In the genomic region with DNA sequence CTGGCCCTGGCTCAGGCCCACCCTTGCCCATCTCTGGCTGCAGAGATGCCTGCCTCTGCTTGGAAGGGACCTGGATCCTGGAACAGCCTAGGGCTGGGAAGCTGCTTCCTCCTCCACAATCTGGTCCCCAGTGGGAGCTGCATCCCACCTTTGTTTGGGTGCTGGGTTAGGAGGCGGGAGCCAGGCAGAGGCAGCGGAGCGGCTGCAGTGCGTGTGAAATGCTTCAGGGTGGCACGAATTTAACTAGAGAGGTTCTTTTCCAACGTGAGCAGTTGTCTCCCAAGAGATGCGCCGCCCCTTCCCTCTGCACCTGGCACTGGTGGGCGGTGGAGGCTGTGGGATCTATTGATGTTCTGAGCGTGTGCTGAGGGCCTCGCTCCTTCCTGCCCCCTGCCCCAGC, we compare ENCODE assay signal across 19 cellular contexts. TPM values are rescaled to one million over a fixed set of nuclear protein-coding genes. Genes with fewer than 3 reads are reported as not detected.
"Had no signal": no experiment of that assay in that cellular context is flagged by ENCODE, and none has a peak within 500 bp of the region (broad histone marks: within the 10 kb centered on the region; RNA-seq: fewer than 3 reads in every experiment).

No MANE protein-coding gene starts in this region.

- H3K27me3 Mint-ChIP-seq: dendritic cell treated with granulocyte-macrophage colony-stimulating factor and Interleukin-4, amounts not matched to agents 40 ng/mL and 50 ng/mL, for 4 days; stimulated activated naive CD8-positive, alpha-beta T cell treated with anti-CD3 and anti-CD28 coated beads, Interleukin-15, Interleukin-2, amounts not matched to agents 100 ng/mL and 50 ng/mL, for 24 hours had no signal

- H3K9me3 ChIP-seq: colonic mucosa had no signal

- H3K27ac ChIP-seq: colonic mucosa, esophagus squamous epithelium, neutrophil, right lobe of liver, thoracic aorta, tibial nerve, upper lobe of left lung had no signal

- H3K36me3 ChIP-seq: colonic mucosa, esophagus squamous epithelium, neutrophil, right lobe of liver, thoracic aorta, tibial nerve, upper lobe of left lung had no signal

- H3K4me1 ChIP-seq: colonic mucosa, esophagus squamous epithelium, right lobe of liver, tibial nerve, upper lobe of left lung had no signal

- H3K36me3 Mint-ChIP-seq: memory B cell, natural killer cell had no signal

- H3K4me3 ChIP-seq: colonic mucosa, esophagus squamous epithelium, lung, right lobe of liver, thoracic aorta, tibial nerve, upper lobe of left lung had no signal

- H3K27me3 ChIP-seq: colonic mucosa, neutrophil, right lobe of liver, tibial nerve, upper lobe of left lung had no signal

- H3K27ac Mint-ChIP-seq: dendritic cell treated with granulocyte-macrophage colony-stimulating factor and Interleukin-4, amounts not matched to agents 40 ng/mL and 50 ng/mL, for 4 days; memory B cell; natural killer cell; stimulated activated naive B cell treated with anti-CD40 and anti-IgM and Interleukin-4, amounts not matched to agents 10 μg/mL and 1 μg/mL and 100 μg/mL, for 72 hours; stimulated activated naive CD8-positive, alpha-beta T cell treated with anti-CD3 and anti-CD28 coated beads, Interleukin-15, Interleukin-2, amounts not matched to agents 100 ng/mL and 50 ng/mL, for 24 hours had no signal

- DNase-seq: colonic mucosa; effector memory CD4-positive, alpha-beta T cell; esophagus squamous epithelium; foreskin melanocyte; natural killer cell; right lobe of liver; small intestine; stimulated activated CD4-positive, alpha-beta T cell treated with anti-CD3 and anti-CD28 coated beads, Interleukin-15, amount 100 ng/mL, for 24 hours; stimulated activated CD4-positive, alpha-beta T cell treated with anti-CD3 and anti-CD28 coated beads, Interleukin-2, amount 100 ng/mL, for 48 hours; stimulated activated naive B cell treated with anti-CD40 and anti-IgM and Interleukin-4, amounts not matched to agents 10 μg/mL and 1 μg/mL and 100 μg/mL, for 72 hours had no signal

- H3K4me3 Mint-ChIP-seq: dendritic cell treated with granulocyte-macrophage colony-stimulating factor and Interleukin-4, amounts not matched to agents 40 ng/mL and 50 ng/mL, for 4 days; memory B cell; natural killer cell; stimulated activated naive CD8-positive, alpha-beta T cell treated with anti-CD3 and anti-CD28 coated beads, Interleukin-15, Interleukin-2, amounts not matched to agents 100 ng/mL and 50 ng/mL, for 24 hours had no signal

- H3K9me3 Mint-ChIP-seq: natural killer cell had no signal

- H3K4me1 Mint-ChIP-seq: memory B cell; natural killer cell; stimulated activated naive B cell treated with anti-CD40 and anti-IgM and Interleukin-4, amounts not matched to agents 10 μg/mL and 1 μg/mL and 100 μg/mL, for 72 hours had no signal

RNA-seq across cellular contexts. Expression of gene BRSK2, which starts 31.6 kb away (rescaled TPM):
- polyA plus RNA-seq: liver had no signal
